In the genomic region with DNA sequence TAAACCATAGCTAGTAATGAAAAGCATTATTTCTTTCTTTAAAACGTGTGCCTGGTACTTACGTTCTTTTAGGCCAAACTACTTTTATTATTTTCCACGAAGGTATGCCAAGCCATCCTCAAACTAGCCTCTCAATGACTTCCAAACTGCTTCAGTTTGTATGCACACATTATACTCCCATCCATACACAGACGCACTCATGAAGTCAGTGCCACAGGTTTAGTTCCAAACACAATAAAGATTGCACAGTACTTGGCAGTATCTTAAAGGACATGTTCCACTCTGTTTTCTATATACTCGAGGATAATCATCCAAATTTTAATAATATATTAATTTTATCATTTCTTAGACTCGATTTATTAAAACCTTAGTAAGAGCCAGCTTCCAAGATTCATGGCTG, we compare ENCODE assay signal across 5 cellular contexts.
"Had no signal": no experiment of that assay in that cellular context is flagged by ENCODE, and none has a peak within 500 bp of the region (broad histone marks: within the 10 kb centered on the region; RNA-seq: fewer than 3 reads in every experiment).

No MANE protein-coding gene starts in this region.

- H3K4me2 ChIP-seq: GM23338 had no signal

- ATAC-seq: GM23338, HepG2 had no signal

- DNase-seq: H9, HCEC 1CT had no signal

- H3K4me3 ChIP-seq: GM23338 had no signal

- H2AFZ ChIP-seq: GM23338 had no signal

- H3K27ac ChIP-seq: HL-60 had no signal
